In the genomic region with DNA sequence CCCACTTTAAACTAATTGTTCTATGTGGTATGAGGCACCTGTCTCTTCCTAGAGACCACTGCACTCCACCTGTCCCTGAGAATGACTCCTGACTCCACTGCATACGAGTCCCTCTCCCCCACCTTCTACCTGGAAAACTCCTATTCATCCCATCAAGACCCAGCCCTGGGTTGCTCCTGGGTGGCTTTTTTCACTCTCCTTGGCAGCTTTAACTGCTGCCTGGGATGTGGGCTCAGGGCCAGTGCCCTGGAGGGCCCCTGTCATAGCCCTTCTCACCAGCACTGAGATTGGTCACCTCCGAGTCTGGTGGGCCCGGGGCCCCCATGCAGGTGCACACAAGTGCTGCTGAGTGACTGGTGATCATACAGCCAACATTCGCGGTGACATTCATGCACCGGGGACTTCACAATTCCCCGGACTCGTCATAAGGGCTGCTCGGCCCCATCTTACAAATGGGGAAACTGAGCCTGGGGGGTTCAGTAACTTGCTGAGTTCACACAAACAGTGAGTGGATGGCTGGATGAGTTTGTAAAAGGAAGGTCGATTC, we compare ENCODE assay signal across 10 cellular contexts. TPM values are rescaled to one million over a fixed set of nuclear protein-coding genes. Genes with fewer than 3 reads are reported as not detected.
A peak's percentile ranks its signal among the peaks of the same experiment; 100 is the strongest.
DNase-seq lines count a peak whose midpoint lies in the region; ATAC-seq, FAIRE-seq and TF ChIP-seq lines count a peak whose summit lies in the region.
"Had no signal": no experiment of that assay in that cellular context is flagged by ENCODE, and none has a peak within 500 bp of the region (broad histone marks: within the 10 kb centered on the region; RNA-seq: fewer than 3 reads in every experiment).

No MANE protein-coding gene starts in this region.

- DNase-seq in right atrium auricular region (ENCODE audit: low spot score) (no peak), left ventricle myocardium superior (no peak), GM12878 (ENCODE audit: low read depth, low spot score) (no peak), mesendoderm (no peak), upper lobe of right lung (no peak), T-helper 17 cell (no peak), NCI-H69 (lab: John Stamatoyannopoulos, UW) (no peak)
- no peak for DNase-seq in stimulated activated CD4-positive, alpha-beta T cell treated with anti-CD3 and anti-CD28 coated beads, Interleukin-4, amount 100 ng/mL, for 4 hours
- DNase-seq: small intestine had no signal

- TF ChIP-seq CTCF in right atrium auricular region (IDR thresholded peaks at IDR 0.05) (no peak), GM12878 (IDR thresholded peaks at IDR 0.05 in 2 of 3, conservative IDR thresholded peaks at IDR 0.05 in 1 of 3; ENCODE audit: control insufficient read depth in 2 of 3, extremely low read depth in 1 of 3, insufficient read depth in 1 of 3, low read depth in 3 of 3, low read length in 3 of 3) (no peak), upper lobe of right lung (IDR thresholded peaks at IDR 0.05) (no peak)

- WGBS in GM12878 (ENCODE audit: insufficient coverage, insufficient replicate concordance, low lambda C conversion rate, missing lambda C conversion rate): 54% methylated on average over 10 of the region's 10 CpGs
- no CpG with 5 or more reads among the region's 10 CpGs for WGBS in mesendoderm (ENCODE audit: extremely low coverage, insufficient coverage, low lambda C conversion rate)

- H3K4me1 Mint-ChIP-seq in T-helper 17 cell: no peaks in the 10 kb centered on the region

- FAIRE-seq in GM12878 (lab: Jason Lieb, UNC): no peak
- FAIRE-seq: frontal cortex, small intestine had no signal

- H3K23ac ChIP-seq in mesendoderm (ENCODE audit: low read length): no peak overlapping the region

- H3K9ac ChIP-seq in GM12878 (ENCODE audit: control insufficient read depth, insufficient read depth, low read length) (no peak overlapping the region), mesendoderm (ENCODE audit: low read length) (peak overlapping the region; percentile 62)

- H2BK15ac ChIP-seq in mesendoderm (replicated peaks; ENCODE audit: low read depth): no peak overlapping the region

- no peak overlapping the region for H4K8ac ChIP-seq in mesendoderm (ENCODE audit: low read depth, low read length)

- TF ChIP-seq POLR2A in GM12878 (IDR thresholded peaks at IDR 0.05; ENCODE audit: low read depth, low read length): no peak

- H2AK5ac ChIP-seq in mesendoderm (ENCODE audit: low read length): no peak overlapping the region

- no peaks in the 10 kb centered on the region for H3K36me3 ChIP-seq in right atrium auricular region
- no peaks in the 10 kb centered on the region for H3K36me3 ChIP-seq in GM12878 (ENCODE audit: control insufficient read depth in 2 of 2, insufficient read depth in 2 of 2, low read length in 1 of 2)
- H3K36me3 ChIP-seq in mesendoderm (ENCODE audit: control insufficient read depth, insufficient read depth, low read length): no peaks in the 10 kb centered on the region
- no peaks in the 10 kb centered on the region for H3K36me3 ChIP-seq in upper lobe of right lung

- no peak for ATAC-seq in left ventricle myocardium superior
- ATAC-seq in GM12878: no peak
- ATAC-seq in upper lobe of right lung: no peak
- ATAC-seq in T-helper 17 cell: no peak

- H3K4me2 ChIP-seq in GM12878 (ENCODE audit: control insufficient read depth, insufficient read depth) (peak overlapping the region; percentile 100), mesendoderm (ENCODE audit: low read length) (no peak overlapping the region)

- peak overlapping the region in 1 of 2 donors; percentile 78 for H3K27ac ChIP-seq in right atrium auricular region
- H3K27ac ChIP-seq in GM12878 (ENCODE audit: control insufficient read depth, insufficient read depth): no peak overlapping the region
- no peak overlapping the region for H3K27ac ChIP-seq in mesendoderm (ENCODE audit: low read depth, low read length)
- no peak overlapping the region for H3K27ac ChIP-seq in upper lobe of right lung

- no TSS peak for BruUV-seq in GM12878 (replicated peaks; lab: Mats Ljungman, UMichigan)

- H3K56ac ChIP-seq in mesendoderm (ENCODE audit: low read length): no peak overlapping the region

- no peaks in the 10 kb centered on the region for H3K27me3 Mint-ChIP-seq in T-helper 17 cell

- no peaks in the 10 kb centered on the region for H3K36me3 Mint-ChIP-seq in T-helper 17 cell (ENCODE audit: low read depth)

- H4K5ac ChIP-seq in mesendoderm (ENCODE audit: low read length): no peak overlapping the region

- H3K27me3 ChIP-seq in right atrium auricular region: no peaks in the 10 kb centered on the region
- H3K27me3 ChIP-seq in GM12878 (replicated peaks in 1 of 2; ENCODE audit: control insufficient read depth in 2 of 2, insufficient read depth in 2 of 2, low read length in 1 of 2): no peaks in the 10 kb centered on the region
- peaks cover 2% of the 10 kb centered on the region for H3K27me3 ChIP-seq in mesendoderm (ENCODE audit: insufficient read depth, low read length, poor library complexity)
- H3K27me3 ChIP-seq in upper lobe of right lung: no peaks in the 10 kb centered on the region

- H3K4ac ChIP-seq in mesendoderm (ENCODE audit: low read depth, low read length): no peak overlapping the region

- H3K4me3 ChIP-seq in right atrium auricular region: peak overlapping the region; percentile 30 to 59
- peak overlapping the region; percentile 50 for H3K4me3 ChIP-seq in GM12878
- H3K4me3 ChIP-seq in mesendoderm (ENCODE audit: low read length): no peak overlapping the region
- H3K4me3 ChIP-seq in upper lobe of right lung: peak overlapping the region; percentile 46

- intact Hi-C loops in left ventricle myocardium superior (cut with micrococcal nuclease): no loop called here
- intact Hi-C loops in GM12878 (cut with micrococcal nuclease; ENCODE audit: unreplicated experiment): no loop called here
- intact Hi-C loops in upper lobe of right lung (cut with DNase I): no loop called here

- H3K9me3 ChIP-seq in right atrium auricular region: no peaks in the 10 kb centered on the region
- H3K9me3 ChIP-seq in GM12878 (replicated peaks; ENCODE audit: control insufficient read depth, insufficient read depth, low read length): no peaks in the 10 kb centered on the region; the same call in 2 of the 3 replicates
- no peaks in the 10 kb centered on the region for H3K9me3 ChIP-seq in upper lobe of right lung
- H3K9me3 ChIP-seq in T-helper 17 cell (ENCODE audit: control insufficient read depth, low read length, poor library complexity, severe bottlenecking): no peaks in the 10 kb centered on the region

- H2AFZ ChIP-seq in GM12878 (ENCODE audit: control insufficient read depth, low read depth, low read length): no peak overlapping the region; the same call in 1 of the 2 replicates

- no peak overlapping the region for H3K18ac ChIP-seq in mesendoderm (ENCODE audit: low read length)

- H3K4me1 ChIP-seq in right atrium auricular region (peaks cover 0 to 23% of the 10 kb centered on the region in 2 donors), GM12878 (ENCODE audit: control insufficient read depth, insufficient read depth, low read length) (peaks cover 8% of the 10 kb centered on the region), mesendoderm (ENCODE audit: control insufficient read depth, low read depth, low read length) (peaks cover 5% of the 10 kb centered on the region), upper lobe of right lung (peaks cover 11% of the 10 kb centered on the region)

- no peak for TF ChIP-seq RAD21 in GM12878 (IDR thresholded peaks at IDR 0.05; ENCODE audit: insufficient read depth, low read depth, low read length)

- no peak for TF ChIP-seq EP300 in GM12878 (IDR thresholded peaks at IDR 0.05; ENCODE audit: borderline replicate concordance in 1 of 2, control insufficient read depth in 1 of 2, low read depth in 2 of 2, low read length in 2 of 2)

- in situ Hi-C loops in GM12878 (cut with MboI): no loop called here

- no peaks in the 10 kb centered on the region for H4K20me1 ChIP-seq in GM12878 (ENCODE audit: control insufficient read depth, insufficient read depth)

- H3K79me2 ChIP-seq in GM12878 (ENCODE audit: control insufficient read depth, insufficient read depth, low read length) (no peaks in the 10 kb centered on the region), mesendoderm (ENCODE audit: control insufficient read depth, insufficient read depth, low read length) (no peaks in the 10 kb centered on the region)

- no peak overlapping the region for H3K27ac Mint-ChIP-seq in T-helper 17 cell

- RAD21 ChIA-PET in GM12878 (lab: Charles Lee; ENCODE audit: unreplicated experiment): no interaction called here

- no peak overlapping the region for H3K4me3 Mint-ChIP-seq in T-helper 17 cell

- CTCF ChIA-PET in GM12878 (lab: Yijun Ruan, JAX): no interaction called here

- H2BK5ac ChIP-seq in mesendoderm (ENCODE audit: low read length): no peak overlapping the region

- SMC1A ChIA-PET in GM12878 (lab: Charles Lee; ENCODE audit: uncharacterized antibody, unreplicated experiment): no interaction called here

- no peak overlapping the region for H2BK120ac ChIP-seq in mesendoderm (ENCODE audit: low read depth, low read length)

- H3K79me1 ChIP-seq in mesendoderm (ENCODE audit: low read length): no peaks in the 10 kb centered on the region

- POLR2A ChIA-PET in GM12878 (lab: Charles Lee): no interaction called here

RNA-seq across cellular contexts. Expression of a gene that starts 25.9 kb away (rescaled TPM):
- total RNA-seq in right atrium auricular region (10 to 100 TPM; 29.6 to 41.0 TPM), left ventricle myocardium superior (50.2 TPM), GM12878 (2014; rRNA removed) (15.4 and 21.2 TPM in 2 replicates), GM12878 (2014; rRNA removed; fragmentation: Illumina TruSeq; extraction: Trizol) (4.3 and 5.6 TPM in 2 replicates), GM12878 (2021) (36.5 and 36.8 TPM in 2 replicates), upper lobe of right lung (71.1 TPM), T-helper 17 cell (10 to 100 TPM; 40.2 to 56.3 TPM)
- 22.5 and 27.2 TPM in 2 replicates for total RNA-seq in GM12878 (2013; cell fraction: nucleolus; rRNA removed)
- 7.0 TPM for polyA plus RNA-seq in GM12878 (2011; ENCODE audit: low read depth)
- polyA plus RNA-seq in GM12878 (2011; rRNA removed) (10.0 and 26.9 TPM in 2 replicates), GM12878 (2014; fragmentation: Illumina TruSeq; extraction: Trizol) (2.0 and 5.3 TPM in 2 replicates), GM12878 (2014; fragmentation: Nextera tagmentation; extraction: Ambion mirVana) (1 to 10 TPM in 1 of 2 experiments, under 1 TPM in 1; 0.47 to 1.0 TPM), GM12878 (2014; rRNA removed) (22.0 and 29.3 TPM in 2 replicates), GM12878 (2016; fragmentation: Nextera tagmentation; extraction: Ambion mirVana) (10 to 100 TPM; 31.2 to 39.5 TPM)
- 29.3 and 37.1 TPM in 2 replicates for polyA plus RNA-seq in GM12878 (2011; cell fraction: cytosol; rRNA removed)
- 54.0 and 62.2 TPM in 2 replicates for polyA plus RNA-seq in GM12878 (2011; cell fraction: nucleus; rRNA removed)
- 20.7 and 23.8 TPM in 2 replicates for polyA plus RNA-seq in GM12878 (2012)
- polyA minus RNA-seq in GM12878 (2011; rRNA and poly(A)+ RNA removed): 31.4 and 39.1 TPM in 2 replicates
- 11.6 and 13.1 TPM in 2 replicates for polyA minus RNA-seq in GM12878 (2011; cell fraction: cytosol; rRNA and poly(A)+ RNA removed)
- 16.9 and 32.7 TPM in 2 replicates for polyA minus RNA-seq in GM12878 (2011; cell fraction: nucleus; rRNA and poly(A)+ RNA removed)
- 11.2 TPM for polyA plus RNA-seq in mesendoderm (2013, experiment 1 of 2)
- 10.9 TPM for polyA plus RNA-seq in mesendoderm (2013, experiment 2 of 2)

RNA-seq across cellular contexts. Expression of a gene that starts 54.4 kb away (rescaled TPM):
- under 1 TPM; 0.19 to 0.51 TPM for total RNA-seq in right atrium auricular region
- 0.74 TPM for total RNA-seq in left ventricle myocardium superior
- total RNA-seq in GM12878 (2013; cell fraction: nucleolus; rRNA removed): not detected in 2 replicates
- total RNA-seq in GM12878 (2014; rRNA removed): not detected in 2 replicates
- total RNA-seq in GM12878 (2014; rRNA removed; fragmentation: Illumina TruSeq; extraction: Trizol): not detected in 2 replicates
- total RNA-seq in GM12878 (2021): 0.13 and 0.24 TPM in 2 replicates
- not detected for polyA plus RNA-seq in GM12878 (2011; ENCODE audit: low read depth)
- polyA plus RNA-seq in GM12878 (2011; rRNA removed): not detected in 2 replicates
- not detected in 2 replicates for polyA plus RNA-seq in GM12878 (2011; cell fraction: cytosol; rRNA removed)
- not detected in 2 replicates for polyA plus RNA-seq in GM12878 (2011; cell fraction: nucleus; rRNA removed)
- polyA plus RNA-seq in GM12878 (2012): 0.06 TPM in 1 of 2 replicates, not detected in the other
- not detected in 2 replicates for polyA plus RNA-seq in GM12878 (2014; fragmentation: Illumina TruSeq; extraction: Trizol)
- polyA plus RNA-seq in GM12878 (2014; fragmentation: Nextera tagmentation; extraction: Ambion mirVana): not detected
- not detected in 2 replicates for polyA plus RNA-seq in GM12878 (2014; rRNA removed)
- not detected for polyA plus RNA-seq in GM12878 (2016; fragmentation: Nextera tagmentation; extraction: Ambion mirVana)
- polyA minus RNA-seq in GM12878 (2011; rRNA and poly(A)+ RNA removed): not detected in 2 replicates
- not detected in 2 replicates for polyA minus RNA-seq in GM12878 (2011; cell fraction: cytosol; rRNA and poly(A)+ RNA removed)
- not detected in 2 replicates for polyA minus RNA-seq in GM12878 (2011; cell fraction: nucleus; rRNA and poly(A)+ RNA removed)
- polyA plus RNA-seq in mesendoderm (2013, experiment 1 of 2): 10.0 TPM
- 10.4 TPM for polyA plus RNA-seq in mesendoderm (2013, experiment 2 of 2)
- 0.26 TPM for total RNA-seq in upper lobe of right lung
- under 1 TPM; 0.23 to 0.25 TPM for total RNA-seq in T-helper 17 cell
